ENCODE assay signal across 15 cellular contexts in genomic region chr3:124882749-124883148, GRCh38. TPM values are rescaled to one million over a fixed set of nuclear protein-coding genes. Genes with fewer than 3 reads are reported as not detected.
DNase-seq lines count a peak whose midpoint lies in the region; ATAC-seq, FAIRE-seq and TF ChIP-seq lines count a peak whose summit lies in the region.
"Had no signal": no experiment of that assay in that cellular context is flagged by ENCODE, and none has a peak within 500 bp of the region (broad histone marks: within the 10 kb centered on the region; RNA-seq: fewer than 3 reads in every experiment).

No MANE protein-coding gene starts in this region.

- H3K27ac Mint-ChIP-seq in HFFc6, result peak overlapping the region; percentile 76
- no peak overlapping the region for H3K27ac Mint-ChIP-seq in astrocyte (ENCODE audit: unreplicated experiment)
- H3K27ac Mint-ChIP-seq: natural killer cell had no signal

- H2AFZ ChIP-seq in astrocyte (ENCODE audit: low read depth, low read length) (no peak overlapping the region), keratinocyte (ENCODE audit: control insufficient read depth, low read length) (no peak overlapping the region)

- FAIRE-seq in astrocyte (lab: Jason Lieb, UNC), result no peak
- no peak for FAIRE-seq in keratinocyte (lab: Jason Lieb, UNC)

- no peaks in the 10 kb centered on the region for H3K9me3 ChIP-seq in astrocyte (ENCODE audit: insufficient read depth, low read depth, low read length)
- no peaks in the 10 kb centered on the region for H3K9me3 ChIP-seq in keratinocyte (ENCODE audit: control insufficient read depth, low read depth, low read length)
- no peaks in the 10 kb centered on the region for H3K9me3 ChIP-seq in thoracic aorta
- H3K9me3 ChIP-seq: BLaER1 treated with 17β-estradiol and CSF1 and Interleukin-3, amounts not matched to agents 10 nM and 100 nM had no signal

- peak overlapping the region; percentile 94 for H3K4me2 ChIP-seq in astrocyte (ENCODE audit: low read length)
- H3K4me2 ChIP-seq in keratinocyte (ENCODE audit: control insufficient read depth, extremely low read depth, insufficient read depth, low read depth, low read length), result peak overlapping the region; percentile 43

- H3K4me3 ChIP-seq in astrocyte (ENCODE audit: insufficient read depth, low read depth, low read length), result no peak overlapping the region
- H3K4me3 ChIP-seq in keratinocyte (ENCODE audit: control insufficient read depth in 2 of 3, extremely low read depth in 1 of 3, insufficient read depth in 2 of 3, low read depth in 1 of 3, low read length in 3 of 3), result no peak overlapping the region
- no peak overlapping the region for H3K4me3 ChIP-seq in thoracic aorta
- H3K4me3 ChIP-seq: BLaER1 treated with 17β-estradiol and CSF1 and Interleukin-3, amounts not matched to agents 10 nM and 100 nM had no signal

- H3K4me1 ChIP-seq in astrocyte (ENCODE audit: insufficient read depth, low read length), result peaks cover 71% of the 10 kb centered on the region
- peaks cover 68% of the 10 kb centered on the region for H3K4me1 ChIP-seq in keratinocyte (ENCODE audit: control insufficient read depth, extremely low read depth, insufficient read depth, low read length)
- peaks cover 54 to 79% of the 10 kb centered on the region in 2 donors for H3K4me1 ChIP-seq in thoracic aorta (ENCODE audit: control insufficient read depth in 1 of 2, low read depth in 2 of 2)

- H3K36me3 Mint-ChIP-seq in HFFc6 (ENCODE audit: low read depth) (0 out of 2 replicates have a peak, but pooled peaks cover 6% of the 10 kb centered on the region), astrocyte (ENCODE audit: low read depth, unreplicated experiment) (no peaks in the 10 kb centered on the region)
- H3K36me3 Mint-ChIP-seq: natural killer cell had no signal

- peak overlapping the region; percentile 50 for H3K27ac ChIP-seq in astrocyte (ENCODE audit: low read depth, low read length)
- no peak overlapping the region for H3K27ac ChIP-seq in keratinocyte (ENCODE audit: control insufficient read depth, insufficient read depth, low read length)
- peak overlapping the region; percentile 60 to 92 for H3K27ac ChIP-seq in thoracic aorta
- H3K27ac ChIP-seq: BLaER1 treated with 17β-estradiol and CSF1 and Interleukin-3, amounts not matched to agents 10 nM and 100 nM had no signal

- H4K20me1 ChIP-seq in astrocyte (ENCODE audit: insufficient read depth, low read length) (no peaks in the 10 kb centered on the region), keratinocyte (ENCODE audit: control insufficient read depth, extremely low read depth, insufficient read depth, low read length) (no peaks in the 10 kb centered on the region)

- H3K9me3 Mint-ChIP-seq in HFFc6 (no peaks in the 10 kb centered on the region), astrocyte (ENCODE audit: unreplicated experiment) (no peaks in the 10 kb centered on the region)
- H3K9me3 Mint-ChIP-seq: natural killer cell had no signal

- peaks cover 73% of the 10 kb centered on the region for H3K4me1 Mint-ChIP-seq in HFFc6 (ENCODE audit: low read depth)
- peaks cover 48% of the 10 kb centered on the region for H3K4me1 Mint-ChIP-seq in astrocyte (ENCODE audit: low read depth, unreplicated experiment)

- peak overlapping the region; percentile 40 for H3K9ac ChIP-seq in astrocyte (ENCODE audit: low read length)
- no peak overlapping the region for H3K9ac ChIP-seq in keratinocyte (ENCODE audit: control insufficient read depth, extremely low read depth, insufficient read depth, low read length)
- H3K9ac ChIP-seq: BLaER1 treated with 17β-estradiol and CSF1 and Interleukin-3, amounts not matched to agents 10 nM and 100 nM had no signal

- H3K4me3 Mint-ChIP-seq in HFFc6, result peak overlapping the region; percentile 44
- H3K4me3 Mint-ChIP-seq in astrocyte (ENCODE audit: unreplicated experiment), result peak overlapping the region; percentile 75
- H3K4me3 Mint-ChIP-seq: natural killer cell had no signal

- H3K9me1 ChIP-seq in keratinocyte (ENCODE audit: control insufficient read depth, extremely low read depth, insufficient read depth, low read length), result no peaks in the 10 kb centered on the region

- no peak for DNase-seq in HFFc6
- DNase-seq in astrocyte (ENCODE audit: low read depth), result no peak
- no peak for DNase-seq in keratinocyte (ENCODE audit: low read depth, low spot score)
- DNase-seq in thoracic aorta (ENCODE audit: low spot score), result no peak
- DNase-seq in effector CD8-positive, alpha-beta T cell (lab: John Stamatoyannopoulos, UW), result no peak
- DNase-seq in NCI-H2029 treated with DMSO at 0.1 percent for 48 hours (lab: John Stamatoyannopoulos, UW), result no peak
- DNase-seq: aorta, natural killer cell, NCI-H1694 treated with DMSO at 0.1 percent for 48 hours, NCI-H510A had no signal

- ATAC-seq in thoracic aorta (ENCODE audit: insufficient number of reproducible peaks, low FRiP score, low read depth) (no peak), HG03565 (IDR thresholded peaks at IDR 0.05; ENCODE audit: unreplicated experiment) (no peak)
- ATAC-seq: natural killer cell had no signal

- no peaks in the 10 kb centered on the region for H3K27me3 ChIP-seq in astrocyte (ENCODE audit: insufficient read depth, low read length)
- H3K27me3 ChIP-seq in keratinocyte (ENCODE audit: control insufficient read depth, extremely low read depth, insufficient read depth, low read length), result no peaks in the 10 kb centered on the region
- H3K27me3 ChIP-seq in thoracic aorta (replicated peaks; ENCODE audit: insufficient read depth), result no peaks in the 10 kb centered on the region

- H3K36me3 ChIP-seq in astrocyte (ENCODE audit: insufficient read depth, low read length), result peaks cover 3% of the 10 kb centered on the region
- peaks cover 0 to 12% of the 10 kb centered on the region in 2 experiments for H3K36me3 ChIP-seq in keratinocyte (ENCODE audit: control insufficient read depth in 2 of 2, extremely low read depth in 1 of 2, insufficient read depth in 2 of 2, low read length in 2 of 2)
- no peaks in the 10 kb centered on the region for H3K36me3 ChIP-seq in thoracic aorta
- H3K36me3 ChIP-seq: BLaER1 treated with 17β-estradiol and CSF1 and Interleukin-3, amounts not matched to agents 10 nM and 100 nM had no signal

- TF ChIP-seq CTCF in HFFc6 (IDR thresholded peaks at IDR 0.05) (no peak), astrocyte (IDR thresholded peaks at IDR 0.05; ENCODE audit: insufficient read depth, low read depth, low read length) (no peak), keratinocyte (optimal IDR thresholded peaks at IDR 0.05 in 1 of 3, IDR thresholded peaks at IDR 0.05 in 1 of 3, conservative IDR thresholded peaks at IDR 0.05 in 1 of 3; ENCODE audit: extremely low read depth in 1 of 3, insufficient read depth in 2 of 3, low read length in 3 of 3) (no peak), thoracic aorta (IDR thresholded peaks at IDR 0.05) (no peak)

- peaks cover 69% of the 10 kb centered on the region for H3K79me2 ChIP-seq in astrocyte (ENCODE audit: insufficient read depth, low read length)
- H3K79me2 ChIP-seq in keratinocyte (ENCODE audit: control insufficient read depth, insufficient read depth, low read length), result peaks cover 61% of the 10 kb centered on the region

- dilution Hi-C loops in keratinocyte (cut with MboI; ENCODE audit: extremely low pct_ligation_motif_present, low sequenced_read_pairs), result no loop called here

- H3K27me3 Mint-ChIP-seq in HFFc6 (ENCODE audit: insufficient read depth) (no peaks in the 10 kb centered on the region; the same call in 1 of the 2 replicates), astrocyte (ENCODE audit: low read depth, unreplicated experiment) (no peaks in the 10 kb centered on the region)

RNA-seq across cellular contexts. Expression of gene ITGB5, which starts 4.4 kb away (rescaled TPM):
- total RNA-seq in HFFc6 (2021; fragmentation: NEBNext Ultra II Directional; extraction: Animal tissue kit (Norgen Biotek cat#: 25700)), result 100 to 1,000 TPM; 203 to 332 (median 220) TPM
- total RNA-seq in astrocyte (139 and 201 TPM in 2 replicates), thoracic aorta (100 to 1,000 TPM; 576 to 592 TPM)
- polyA plus RNA-seq in keratinocyte, result 136 to 145 TPM (median 136 TPM) in 3 replicates
- 12.3 TPM for polyA plus RNA-seq in keratinocyte (2011; ENCODE audit: low read depth)
- polyA plus RNA-seq in keratinocyte (2011; cell fraction: cytosol; rRNA removed), result 85.2 and 104 TPM in 2 replicates
- polyA plus RNA-seq in keratinocyte (2011; cell fraction: nucleus; rRNA removed), result 199 and 267 TPM in 2 replicates
- polyA plus RNA-seq in keratinocyte (2012; ENCODE audit: low replicate concordance), result 40.3 and 177 TPM in 2 replicates
- 221 to 368 TPM (median 229 TPM) in 3 replicates for polyA minus RNA-seq in keratinocyte
- polyA minus RNA-seq in keratinocyte (2011; cell fraction: cytosol; rRNA and poly(A)+ RNA removed), result 124 TPM
- 284 and 412 TPM in 2 replicates for polyA minus RNA-seq in keratinocyte (2011; cell fraction: nucleus; rRNA and poly(A)+ RNA removed)
- total RNA-seq: OCI-LY7 had no signal

RNA-seq across cellular contexts. Expression of gene MUC13, which starts 51.8 kb away (rescaled TPM):
- total RNA-seq in HFFc6 (2021; fragmentation: NEBNext Ultra II Directional; extraction: Animal tissue kit (Norgen Biotek cat#: 25700)), result under 1 TPM in 4 of 6 experiments, not detected in 2; 0.06 to 0.21 (median 0.09) TPM
- total RNA-seq in astrocyte, result not detected in 2 replicates
- not detected in 3 replicates for polyA plus RNA-seq in keratinocyte
- not detected for polyA plus RNA-seq in keratinocyte (2011; ENCODE audit: low read depth)
- polyA plus RNA-seq in keratinocyte (2011; cell fraction: cytosol; rRNA removed), result not detected in 2 replicates
- polyA plus RNA-seq in keratinocyte (2011; cell fraction: nucleus; rRNA removed), result not detected in 2 replicates
- not detected in 2 replicates for polyA plus RNA-seq in keratinocyte (2012; ENCODE audit: low replicate concordance)
- polyA minus RNA-seq in keratinocyte, result not detected in 3 replicates
- not detected for polyA minus RNA-seq in keratinocyte (2011; cell fraction: cytosol; rRNA and poly(A)+ RNA removed)
- polyA minus RNA-seq in keratinocyte (2011; cell fraction: nucleus; rRNA and poly(A)+ RNA removed), result not detected in 2 replicates
- under 1 TPM in 1 of 2 donors, not detected in 1; 0.49 TPM for total RNA-seq in thoracic aorta
- total RNA-seq: lower leg skin, OCI-LY7, urinary bladder had no signal
- polyA plus RNA-seq: urinary bladder had no signal
